Comparison of ENCODE assay signal across 1 cellular context in the genomic region with DNA sequence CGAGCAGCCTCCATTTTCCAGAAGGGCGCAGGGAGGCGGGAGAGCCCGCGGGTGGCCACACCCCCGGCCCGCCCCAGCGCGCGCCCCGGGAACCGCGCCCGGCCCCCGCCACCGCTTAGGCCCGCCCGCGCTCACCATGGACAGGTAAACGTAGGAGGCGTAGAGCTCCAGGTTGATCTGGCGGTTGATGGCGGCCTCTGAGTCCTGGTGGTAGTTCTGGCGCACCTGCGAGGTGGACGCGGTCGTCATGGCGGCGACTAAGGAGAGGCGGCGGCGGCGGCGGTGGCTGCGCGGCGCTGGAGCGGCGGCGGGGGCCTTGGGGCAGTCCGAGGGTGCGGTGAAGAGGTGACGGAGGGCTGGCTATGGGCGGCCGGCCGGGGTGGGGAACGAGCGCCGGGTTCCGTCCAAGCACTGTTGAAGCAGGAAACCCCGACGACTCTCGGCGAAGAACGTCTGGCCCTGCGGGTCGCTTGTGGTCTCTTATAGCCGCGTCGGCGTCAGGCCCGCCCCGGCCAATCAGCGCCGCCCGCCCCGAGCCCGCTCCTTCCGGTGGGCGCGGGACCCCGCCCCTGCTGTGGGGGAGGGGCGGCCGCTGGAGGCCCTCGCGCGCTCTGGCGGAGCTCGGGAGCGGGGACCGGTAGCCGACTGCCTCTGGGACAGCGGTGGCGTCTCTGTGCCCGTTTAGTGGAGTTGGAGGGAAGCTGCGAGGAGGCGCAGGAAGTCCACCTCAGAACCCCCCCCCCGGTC.
TF ChIP-seq lines count a peak whose summit lies in the region.

A gene (minus strand): TSS at position 458 of the 747 bp plus-strand sequence. CDS start 209 bp downstream, at position 249.

TF ChIP-seq in HepG2, 621 proteins besides CTCF, POLR2A, EP300 and RAD21 (continued from another document and continues in another):
- TF ChIP-seq, protein P1, sequence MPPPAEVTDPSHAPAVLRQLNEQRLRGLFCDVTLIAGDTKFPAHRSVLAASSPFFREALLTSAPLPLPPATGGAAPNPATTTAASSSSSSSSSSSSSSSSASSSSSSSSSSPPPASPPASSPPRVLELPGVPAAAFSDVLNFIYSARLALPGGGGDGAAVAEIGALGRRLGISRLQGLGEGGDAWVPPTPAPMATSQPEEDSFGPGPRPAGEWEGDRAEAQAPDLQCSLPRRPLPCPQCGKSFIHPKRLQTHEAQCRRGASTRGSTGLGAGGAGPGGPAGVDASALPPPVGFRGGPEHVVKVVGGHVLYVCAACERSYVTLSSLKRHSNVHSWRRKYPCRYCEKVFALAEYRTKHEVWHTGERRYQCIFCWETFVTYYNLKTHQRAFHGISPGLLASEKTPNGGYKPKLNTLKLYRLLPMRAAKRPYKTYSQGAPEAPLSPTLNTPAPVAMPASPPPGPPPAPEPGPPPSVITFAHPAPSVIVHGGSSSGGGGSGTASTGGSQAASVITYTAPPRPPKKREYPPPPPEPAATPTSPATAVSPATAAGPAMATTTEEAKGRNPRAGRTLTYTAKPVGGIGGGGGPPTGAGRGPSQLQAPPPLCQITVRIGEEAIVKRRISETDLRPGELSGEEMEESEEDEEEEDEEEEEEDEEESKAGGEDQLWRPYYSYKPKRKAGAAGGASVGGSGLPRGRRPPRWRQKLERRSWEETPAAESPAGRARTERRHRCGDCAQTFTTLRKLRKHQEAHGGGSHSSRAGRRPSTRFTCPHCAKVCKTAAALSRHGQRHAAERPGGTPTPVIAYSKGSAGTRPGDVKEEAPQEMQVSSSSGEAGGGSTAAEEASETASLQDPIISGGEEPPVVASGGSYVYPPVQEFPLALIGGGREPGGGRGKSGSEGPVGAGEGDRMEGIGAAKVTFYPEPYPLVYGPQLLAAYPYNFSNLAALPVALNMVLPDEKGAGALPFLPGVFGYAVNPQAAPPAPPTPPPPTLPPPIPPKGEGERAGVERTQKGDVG (CRISPR knock-in tag; IDR thresholded peaks at IDR 0.05; ENCODE audit: borderline replicate concordance), result no peak
- no peak for TF ChIP-seq ZNF317 (CRISPR knock-in tag; IDR thresholded peaks at IDR 0.05)
- TF ChIP-seq, protein P2, sequence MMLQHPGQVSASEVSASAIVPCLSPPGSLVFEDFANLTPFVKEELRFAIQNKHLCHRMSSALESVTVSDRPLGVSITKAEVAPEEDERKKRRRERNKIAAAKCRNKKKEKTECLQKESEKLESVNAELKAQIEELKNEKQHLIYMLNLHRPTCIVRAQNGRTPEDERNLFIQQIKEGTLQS (CRISPR knock-in tag; IDR thresholded peaks at IDR 0.05), result peak; percentile 35; the same call in 1 of the 2 replicates
- 0 out of 2 replicates have a peak, but pooled peaks have one; percentile 39 for TF ChIP-seq JUNB (CRISPR knock-in tag; IDR thresholded peaks at IDR 0.05; ENCODE audit: borderline replicate concordance)
- TF ChIP-seq ZNF44 (CRISPR knock-in tag; IDR thresholded peaks at IDR 0.05), result no peak; the same call in 1 of the 2 replicates
- TF ChIP-seq REL (CRISPR knock-in tag; conservative IDR thresholded peaks at IDR 0.05), result peak; percentile 89; the same call in 1 of the 2 replicates
- TF ChIP-seq ZNF615 (CRISPR knock-in tag; IDR thresholded peaks at IDR 0.05; ENCODE audit: borderline replicate concordance), result no peak; the same call in 1 of the 2 replicates
- no peak for TF ChIP-seq ZNF282 (IDR thresholded peaks at IDR 0.05; ENCODE audit: partially characterized antibody)
- TF ChIP-seq, protein P3, sequence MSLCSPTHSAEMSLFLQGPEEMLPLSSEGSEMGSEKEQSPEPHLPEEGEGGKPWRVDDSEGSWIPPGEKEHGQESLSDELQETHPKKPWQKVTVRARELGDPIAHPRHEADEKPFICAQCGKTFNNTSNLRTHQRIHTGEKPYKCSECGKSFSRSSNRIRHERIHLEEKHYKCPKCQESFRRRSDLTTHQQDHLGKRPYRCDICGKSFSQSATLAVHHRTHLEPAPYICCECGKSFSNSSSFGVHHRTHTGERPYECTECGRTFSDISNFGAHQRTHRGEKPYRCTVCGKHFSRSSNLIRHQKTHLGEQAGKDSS (CRISPR knock-in tag; IDR thresholded peaks at IDR 0.05; ENCODE audit: borderline replicate concordance, low read depth), result no peak; the same call in 1 of the 2 replicates
- TF ChIP-seq SNRNP70 (IDR thresholded peaks at IDR 0.05; ENCODE audit: low read depth, low read length), result no peak
- TF ChIP-seq, protein P4, sequence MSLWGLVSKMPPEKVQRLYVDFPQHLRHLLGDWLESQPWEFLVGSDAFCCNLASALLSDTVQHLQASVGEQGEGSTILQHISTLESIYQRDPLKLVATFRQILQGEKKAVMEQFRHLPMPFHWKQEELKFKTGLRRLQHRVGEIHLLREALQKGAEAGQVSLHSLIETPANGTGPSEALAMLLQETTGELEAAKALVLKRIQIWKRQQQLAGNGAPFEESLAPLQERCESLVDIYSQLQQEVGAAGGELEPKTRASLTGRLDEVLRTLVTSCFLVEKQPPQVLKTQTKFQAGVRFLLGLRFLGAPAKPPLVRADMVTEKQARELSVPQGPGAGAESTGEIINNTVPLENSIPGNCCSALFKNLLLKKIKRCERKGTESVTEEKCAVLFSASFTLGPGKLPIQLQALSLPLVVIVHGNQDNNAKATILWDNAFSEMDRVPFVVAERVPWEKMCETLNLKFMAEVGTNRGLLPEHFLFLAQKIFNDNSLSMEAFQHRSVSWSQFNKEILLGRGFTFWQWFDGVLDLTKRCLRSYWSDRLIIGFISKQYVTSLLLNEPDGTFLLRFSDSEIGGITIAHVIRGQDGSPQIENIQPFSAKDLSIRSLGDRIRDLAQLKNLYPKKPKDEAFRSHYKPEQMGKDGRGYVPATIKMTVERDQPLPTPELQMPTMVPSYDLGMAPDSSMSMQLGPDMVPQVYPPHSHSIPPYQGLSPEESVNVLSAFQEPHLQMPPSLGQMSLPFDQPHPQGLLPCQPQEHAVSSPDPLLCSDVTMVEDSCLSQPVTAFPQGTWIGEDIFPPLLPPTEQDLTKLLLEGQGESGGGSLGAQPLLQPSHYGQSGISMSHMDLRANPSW (CRISPR knock-in tag; IDR thresholded peaks at IDR 0.05; ENCODE audit: borderline replicate concordance), result no peak
- peak; percentile 57 for TF ChIP-seq TAF15 (IDR thresholded peaks at IDR 0.05; ENCODE audit: low read depth, low read length, poor library complexity, severe bottlenecking)
- TF ChIP-seq KLF12 (CRISPR knock-in tag; IDR thresholded peaks at IDR 0.05; ENCODE audit: borderline replicate concordance), result peak; percentile 87; the same call in 1 of the 2 replicates
- no peak for TF ChIP-seq PRPF4 (IDR thresholded peaks at IDR 0.05; ENCODE audit: low read depth, low read length, poor library complexity, severe bottlenecking)
- TF ChIP-seq SOX13 (IDR thresholded peaks at IDR 0.05), result no peak
- peak in 1 of 2 experiments; percentile 36; a peak in 1 of 4 replicates for TF ChIP-seq SOX13 (CRISPR knock-in tag; conservative IDR thresholded peaks at IDR 0.05 in 1 of 2, IDR thresholded peaks at IDR 0.05 in 1 of 2)
- TF ChIP-seq, protein P5, sequence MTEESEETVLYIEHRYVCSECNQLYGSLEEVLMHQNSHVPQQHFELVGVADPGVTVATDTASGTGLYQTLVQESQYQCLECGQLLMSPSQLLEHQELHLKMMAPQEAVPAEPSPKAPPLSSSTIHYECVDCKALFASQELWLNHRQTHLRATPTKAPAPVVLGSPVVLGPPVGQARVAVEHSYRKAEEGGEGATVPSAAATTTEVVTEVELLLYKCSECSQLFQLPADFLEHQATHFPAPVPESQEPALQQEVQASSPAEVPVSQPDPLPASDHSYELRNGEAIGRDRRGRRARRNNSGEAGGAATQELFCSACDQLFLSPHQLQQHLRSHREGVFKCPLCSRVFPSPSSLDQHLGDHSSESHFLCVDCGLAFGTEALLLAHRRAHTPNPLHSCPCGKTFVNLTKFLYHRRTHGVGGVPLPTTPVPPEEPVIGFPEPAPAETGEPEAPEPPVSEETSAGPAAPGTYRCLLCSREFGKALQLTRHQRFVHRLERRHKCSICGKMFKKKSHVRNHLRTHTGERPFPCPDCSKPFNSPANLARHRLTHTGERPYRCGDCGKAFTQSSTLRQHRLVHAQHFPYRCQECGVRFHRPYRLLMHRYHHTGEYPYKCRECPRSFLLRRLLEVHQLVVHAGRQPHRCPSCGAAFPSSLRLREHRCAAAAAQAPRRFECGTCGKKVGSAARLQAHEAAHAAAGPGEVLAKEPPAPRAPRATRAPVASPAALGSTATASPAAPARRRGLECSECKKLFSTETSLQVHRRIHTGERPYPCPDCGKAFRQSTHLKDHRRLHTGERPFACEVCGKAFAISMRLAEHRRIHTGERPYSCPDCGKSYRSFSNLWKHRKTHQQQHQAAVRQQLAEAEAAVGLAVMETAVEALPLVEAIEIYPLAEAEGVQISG (CRISPR knock-in tag; IDR thresholded peaks at IDR 0.05), result peak; percentile 72
- TF ChIP-seq ZNF75D (CRISPR knock-in tag; IDR thresholded peaks at IDR 0.05; ENCODE audit: borderline replicate concordance), result no peak
- TF ChIP-seq ZNF850 (CRISPR knock-in tag; conservative IDR thresholded peaks at IDR 0.05), result peak; percentile 79; the same call in 1 of the 2 replicates
- no peak for TF ChIP-seq ZNF350 (CRISPR knock-in tag; IDR thresholded peaks at IDR 0.05; ENCODE audit: borderline replicate concordance, low read depth)
- TF ChIP-seq FOXC1 (CRISPR knock-in tag; IDR thresholded peaks at IDR 0.05; ENCODE audit: borderline replicate concordance), result peak; percentile 68; the same call in 1 of the 2 replicates
- TF ChIP-seq SPEN (CRISPR knock-in tag; IDR thresholded peaks at IDR 0.05; ENCODE audit: low read depth), result peak; percentile 85
- TF ChIP-seq ZNF33B (CRISPR knock-in tag; IDR thresholded peaks at IDR 0.05), result no peak; the same call in 1 of the 2 replicates
- TF ChIP-seq, protein P6, sequence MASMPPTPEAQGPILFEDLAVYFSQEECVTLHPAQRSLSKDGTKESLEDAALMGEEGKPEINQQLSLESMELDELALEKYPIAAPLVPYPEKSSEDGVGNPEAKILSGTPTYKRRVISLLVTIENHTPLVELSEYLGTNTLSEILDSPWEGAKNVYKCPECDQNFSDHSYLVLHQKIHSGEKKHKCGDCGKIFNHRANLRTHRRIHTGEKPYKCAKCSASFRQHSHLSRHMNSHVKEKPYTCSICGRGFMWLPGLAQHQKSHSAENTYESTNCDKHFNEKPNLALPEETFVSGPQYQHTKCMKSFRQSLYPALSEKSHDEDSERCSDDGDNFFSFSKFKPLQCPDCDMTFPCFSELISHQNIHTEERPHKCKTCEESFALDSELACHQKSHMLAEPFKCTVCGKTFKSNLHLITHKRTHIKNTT (CRISPR knock-in tag; IDR thresholded peaks at IDR 0.05), result no peak
- no peak for TF ChIP-seq PCBP2 (optimal IDR thresholded peaks at IDR 0.05; ENCODE audit: low read depth, low read length, poor library complexity, severe bottlenecking)
- TF ChIP-seq, protein P7, sequence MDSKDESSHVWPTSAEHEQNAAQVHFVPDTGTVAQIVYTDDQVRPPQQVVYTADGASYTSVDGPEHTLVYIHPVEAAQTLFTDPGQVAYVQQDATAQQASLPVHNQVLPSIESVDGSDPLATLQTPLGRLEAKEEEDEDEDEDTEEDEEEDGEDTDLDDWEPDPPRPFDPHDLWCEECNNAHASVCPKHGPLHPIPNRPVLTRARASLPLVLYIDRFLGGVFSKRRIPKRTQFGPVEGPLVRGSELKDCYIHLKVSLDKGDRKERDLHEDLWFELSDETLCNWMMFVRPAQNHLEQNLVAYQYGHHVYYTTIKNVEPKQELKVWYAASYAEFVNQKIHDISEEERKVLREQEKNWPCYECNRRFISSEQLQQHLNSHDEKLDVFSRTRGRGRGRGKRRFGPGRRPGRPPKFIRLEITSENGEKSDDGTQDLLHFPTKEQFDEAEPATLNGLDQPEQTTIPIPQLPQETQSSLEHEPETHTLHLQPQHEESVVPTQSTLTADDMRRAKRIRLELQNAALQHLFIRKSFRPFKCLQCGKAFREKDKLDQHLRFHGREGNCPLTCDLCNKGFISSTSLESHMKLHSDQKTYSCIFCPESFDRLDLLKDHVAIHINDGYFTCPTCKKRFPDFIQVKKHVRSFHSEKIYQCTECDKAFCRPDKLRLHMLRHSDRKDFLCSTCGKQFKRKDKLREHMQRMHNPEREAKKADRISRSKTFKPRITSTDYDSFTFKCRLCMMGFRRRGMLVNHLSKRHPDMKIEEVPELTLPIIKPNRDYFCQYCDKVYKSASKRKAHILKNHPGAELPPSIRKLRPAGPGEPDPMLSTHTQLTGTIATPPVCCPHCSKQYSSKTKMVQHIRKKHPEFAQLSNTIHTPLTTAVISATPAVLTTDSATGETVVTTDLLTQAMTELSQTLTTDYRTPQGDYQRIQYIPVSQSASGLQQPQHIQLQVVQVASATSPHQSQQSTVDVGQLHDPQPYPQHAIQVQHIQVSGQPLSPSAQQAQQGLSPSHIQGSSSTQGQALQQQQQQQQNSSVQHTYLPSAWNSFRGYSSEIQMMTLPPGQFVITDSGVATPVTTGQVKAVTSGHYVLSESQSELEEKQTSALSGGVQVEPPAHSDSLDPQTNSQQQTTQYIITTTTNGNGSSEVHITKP (CRISPR knock-in tag; IDR thresholded peaks at IDR 0.05; ENCODE audit: low read depth), result 0 out of 2 replicates have a peak, but pooled peaks have one; percentile 10
- no peak for TF ChIP-seq ZNF225 (CRISPR knock-in tag; IDR thresholded peaks at IDR 0.05)
- TF ChIP-seq, protein P8, sequence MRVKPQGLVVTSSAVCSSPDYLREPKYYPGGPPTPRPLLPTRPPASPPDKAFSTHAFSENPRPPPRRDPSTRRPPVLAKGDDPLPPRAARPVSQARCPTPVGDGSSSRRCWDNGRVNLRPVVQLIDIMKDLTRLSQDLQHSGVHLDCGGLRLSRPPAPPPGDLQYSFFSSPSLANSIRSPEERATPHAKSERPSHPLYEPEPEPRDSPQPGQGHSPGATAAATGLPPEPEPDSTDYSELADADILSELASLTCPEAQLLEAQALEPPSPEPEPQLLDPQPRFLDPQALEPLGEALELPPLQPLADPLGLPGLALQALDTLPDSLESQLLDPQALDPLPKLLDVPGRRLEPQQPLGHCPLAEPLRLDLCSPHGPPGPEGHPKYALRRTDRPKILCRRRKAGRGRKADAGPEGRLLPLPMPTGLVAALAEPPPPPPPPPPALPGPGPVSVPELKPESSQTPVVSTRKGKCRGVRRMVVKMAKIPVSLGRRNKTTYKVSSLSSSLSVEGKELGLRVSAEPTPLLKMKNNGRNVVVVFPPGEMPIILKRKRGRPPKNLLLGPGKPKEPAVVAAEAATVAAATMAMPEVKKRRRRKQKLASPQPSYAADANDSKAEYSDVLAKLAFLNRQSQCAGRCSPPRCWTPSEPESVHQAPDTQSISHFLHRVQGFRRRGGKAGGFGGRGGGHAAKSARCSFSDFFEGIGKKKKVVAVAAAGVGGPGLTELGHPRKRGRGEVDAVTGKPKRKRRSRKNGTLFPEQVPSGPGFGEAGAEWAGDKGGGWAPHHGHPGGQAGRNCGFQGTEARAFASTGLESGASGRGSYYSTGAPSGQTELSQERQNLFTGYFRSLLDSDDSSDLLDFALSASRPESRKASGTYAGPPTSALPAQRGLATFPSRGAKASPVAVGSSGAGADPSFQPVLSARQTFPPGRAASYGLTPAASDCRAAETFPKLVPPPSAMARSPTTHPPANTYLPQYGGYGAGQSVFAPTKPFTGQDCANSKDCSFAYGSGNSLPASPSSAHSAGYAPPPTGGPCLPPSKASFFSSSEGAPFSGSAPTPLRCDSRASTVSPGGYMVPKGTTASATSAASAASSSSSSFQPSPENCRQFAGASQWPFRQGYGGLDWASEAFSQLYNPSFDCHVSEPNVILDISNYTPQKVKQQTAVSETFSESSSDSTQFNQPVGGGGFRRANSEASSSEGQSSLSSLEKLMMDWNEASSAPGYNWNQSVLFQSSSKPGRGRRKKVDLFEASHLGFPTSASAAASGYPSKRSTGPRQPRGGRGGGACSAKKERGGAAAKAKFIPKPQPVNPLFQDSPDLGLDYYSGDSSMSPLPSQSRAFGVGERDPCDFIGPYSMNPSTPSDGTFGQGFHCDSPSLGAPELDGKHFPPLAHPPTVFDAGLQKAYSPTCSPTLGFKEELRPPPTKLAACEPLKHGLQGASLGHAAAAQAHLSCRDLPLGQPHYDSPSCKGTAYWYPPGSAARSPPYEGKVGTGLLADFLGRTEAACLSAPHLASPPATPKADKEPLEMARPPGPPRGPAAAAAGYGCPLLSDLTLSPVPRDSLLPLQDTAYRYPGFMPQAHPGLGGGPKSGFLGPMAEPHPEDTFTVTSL (CRISPR knock-in tag; IDR thresholded peaks at IDR 0.05; ENCODE audit: borderline replicate concordance), result no peak
- no peak for TF ChIP-seq ZSCAN9 (CRISPR knock-in tag; IDR thresholded peaks at IDR 0.05; ENCODE audit: borderline replicate concordance)
- 0 out of 2 replicates have a peak, but pooled peaks have one; percentile 23 for TF ChIP-seq PHF20 (CRISPR knock-in tag; IDR thresholded peaks at IDR 0.05)
- no peak for TF ChIP-seq ZNF20 (CRISPR knock-in tag; IDR thresholded peaks at IDR 0.05)
